ENCODE assay signal across 24 cellular contexts in the genomic region with DNA sequence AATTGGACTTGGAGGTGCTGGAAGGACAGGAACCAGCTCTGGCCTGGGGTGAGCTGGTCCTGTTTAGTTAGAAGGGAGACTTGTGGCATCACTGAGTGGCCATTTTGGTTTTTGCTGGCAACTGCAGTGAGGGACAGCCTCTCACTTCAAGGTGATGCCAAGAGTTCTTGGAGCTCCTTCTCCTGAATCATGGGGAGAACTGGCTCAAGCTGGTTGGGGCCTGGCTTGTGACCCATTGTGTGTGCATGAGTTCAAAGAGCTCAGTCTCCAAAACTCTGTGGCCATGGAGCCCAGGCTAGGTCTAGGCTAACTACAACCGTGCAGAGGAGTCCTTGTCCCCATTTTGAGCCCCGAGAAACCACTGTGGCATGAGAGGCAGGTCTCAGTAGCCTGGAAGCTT.
"Had no signal": no experiment of that assay in that cellular context is flagged by ENCODE, and none has a peak within 500 bp of the region (broad histone marks: within the 10 kb centered on the region; RNA-seq: fewer than 3 reads in every experiment).

No MANE protein-coding gene starts in this region.

- H3K9me3 Mint-ChIP-seq: activated naive CD8-positive, alpha-beta T cell treated with anti-CD3 and anti-CD28 coated beads, Interleukin-2, amount 50 U/mL, for 24 hours; activated T-cell treated with anti-CD3 and anti-CD28 coated beads, Interleukin-2, amount 50 U/mL, for 4 hours; mesothelial cell of epicardium; naive thymus-derived CD8-positive, alpha-beta T cell; stimulated activated naive CD8-positive, alpha-beta T cell treated with anti-CD3 and anti-CD28 coated beads, Interleukin-15, amount 100 ng/mL, for 72 hours had no signal

- H3K27ac ChIP-seq: body of pancreas, cardiac muscle cell, left ventricle myocardium inferior, pancreas, psoas muscle, suprapubic skin, tibial nerve, WERI-Rb-1 had no signal

- H3K4me1 Mint-ChIP-seq: activated naive CD8-positive, alpha-beta T cell treated with anti-CD3 and anti-CD28 coated beads, Interleukin-2, amount 50 U/mL, for 24 hours; mesothelial cell of epicardium; naive thymus-derived CD8-positive, alpha-beta T cell; stimulated activated naive CD8-positive, alpha-beta T cell treated with anti-CD3 and anti-CD28 coated beads, Interleukin-15, amount 100 ng/mL, for 72 hours had no signal

- H3K36me3 ChIP-seq: cardiac muscle cell, left ventricle myocardium inferior, pancreas, suprapubic skin, tibial nerve, WERI-Rb-1 had no signal

- H3K9me3 ChIP-seq: body of pancreas, left ventricle myocardium inferior, pancreas, psoas muscle, suprapubic skin, tibial nerve had no signal

- H3K4me1 ChIP-seq: left ventricle myocardium inferior, psoas muscle had no signal

- H3K36me3 Mint-ChIP-seq: mesothelial cell of epicardium; naive thymus-derived CD8-positive, alpha-beta T cell had no signal

- H3K27ac Mint-ChIP-seq: activated naive CD8-positive, alpha-beta T cell treated with anti-CD3 and anti-CD28 coated beads, Interleukin-2, amount 50 U/mL, for 24 hours; mesothelial cell of epicardium; naive thymus-derived CD8-positive, alpha-beta T cell; stimulated activated naive CD8-positive, alpha-beta T cell treated with anti-CD3 and anti-CD28 coated beads, Interleukin-15, amount 100 ng/mL, for 72 hours had no signal

- H3K27me3 Mint-ChIP-seq: activated naive CD8-positive, alpha-beta T cell treated with anti-CD3 and anti-CD28 coated beads, Interleukin-2, amount 50 U/mL, for 24 hours; naive thymus-derived CD8-positive, alpha-beta T cell; stimulated activated naive CD8-positive, alpha-beta T cell treated with anti-CD3 and anti-CD28 coated beads, Interleukin-15, amount 100 ng/mL, for 72 hours had no signal

- H3K4me3 Mint-ChIP-seq: activated naive CD8-positive, alpha-beta T cell treated with anti-CD3 and anti-CD28 coated beads, Interleukin-2, amount 50 U/mL, for 24 hours; activated T-cell treated with anti-CD3 and anti-CD28 coated beads, Interleukin-2, amount 50 U/mL, for 4 hours; mesothelial cell of epicardium; naive thymus-derived CD8-positive, alpha-beta T cell; stimulated activated naive CD8-positive, alpha-beta T cell treated with anti-CD3 and anti-CD28 coated beads, Interleukin-15, amount 100 ng/mL, for 72 hours had no signal

- H3K4me3 ChIP-seq: body of pancreas, cardiac muscle cell, left ventricle myocardium inferior, pancreas, psoas muscle, suprapubic skin, tibial nerve had no signal

- DNase-seq: activated CD4-positive, alpha-beta T cell treated with anti-CD3 and anti-CD28 coated beads for 1 hour; activated CD4-positive, alpha-beta T cell treated with anti-CD3 and anti-CD28 coated beads, Interleukin-2, amount 50 U/mL, for 1 hour; activated CD8-positive, alpha-beta memory T cell treated with anti-CD3 and anti-CD28 coated beads, Interleukin-2, amount 50 U/mL, for 48 hours; activated effector memory CD4-positive, alpha-beta T cell treated with Interleukin-2 at 50 U/mL for 16 hours; activated naive CD4-positive, alpha-beta T cell treated with anti-CD3 and anti-CD28 coated beads, Interleukin-2, amount 50 U/mL, for 16 hours; activated naive CD8-positive, alpha-beta T cell treated with anti-CD3 and anti-CD28 coated beads, Interleukin-2, amount 50 U/mL, for 24 hours; activated T-cell treated with anti-CD3 and anti-CD28 coated beads, Interleukin-2, amount 50 U/mL, for 4 hours; body of pancreas; effector CD4-positive, alpha-beta T cell; foreskin melanocyte; kidney glomerular epithelial cell; left ventricle myocardium inferior; naive thymus-derived CD8-positive, alpha-beta T cell; pancreas; psoas muscle; right cardiac atrium; stimulated activated CD4-positive, alpha-beta T cell treated with anti-CD3 and anti-CD28 coated beads, Interleukin-12 subunit alpha, Interleukin-12 subunit beta, amount 100 ng/mL, for 4 hours; stimulated activated naive CD8-positive, alpha-beta T cell treated with anti-CD3 and anti-CD28 coated beads, Interleukin-15, amount 100 ng/mL, for 72 hours; SW 1271; WERI-Rb-1 had no signal

- ATAC-seq: body of pancreas; naive thymus-derived CD8-positive, alpha-beta T cell; pancreas; psoas muscle; right cardiac atrium; stimulated activated naive CD8-positive, alpha-beta T cell treated with anti-CD3 and anti-CD28 coated beads, Interleukin-15, amount 100 ng/mL, for 72 hours had no signal

- H3K27me3 ChIP-seq: body of pancreas, cardiac muscle cell, pancreas, suprapubic skin, tibial nerve had no signal
